ENCODE assay signal across 18 cellular contexts in genomic region chr12:41365653-41366131, GRCh38.
DNase-seq lines count a peak whose midpoint lies in the region; ATAC-seq and TF ChIP-seq lines count a peak whose summit lies in the region.
"Had no signal": no experiment of that assay in that cellular context is flagged by ENCODE, and none has a peak within 500 bp of the region (broad histone marks: within the 10 kb centered on the region; RNA-seq: fewer than 3 reads in every experiment).

No MANE protein-coding gene starts in this region.

- H3K27me3 Mint-ChIP-seq in activated CD4-positive, alpha-beta T cell treated with anti-CD3 and anti-CD28 coated beads, Interleukin-2, amount 10 ng/mL, durations not matched to agents 24 days and 14 days, result no peaks in the 10 kb centered on the region
- H3K27me3 Mint-ChIP-seq: naive B cell; stimulated activated naive B cell treated with anti-CD40 and anti-IgM and Interleukin-4, amounts not matched to agents 10 μg/mL and 1 μg/mL and 100 μg/mL, for 72 hours had no signal

- intact Hi-C loops in activated CD4-positive, alpha-beta T cell treated with anti-CD3 and anti-CD28 coated beads, Interleukin-2, amount 10 ng/mL, durations not matched to agents 24 days and 14 days (cut with micrococcal nuclease), result no loop called here

- no peak overlapping the region for H3K27ac Mint-ChIP-seq in activated CD4-positive, alpha-beta T cell treated with anti-CD3 and anti-CD28 coated beads, Interleukin-2, amount 10 ng/mL, durations not matched to agents 24 days and 14 days
- H3K27ac Mint-ChIP-seq: naive B cell; stimulated activated naive B cell treated with anti-CD40 and anti-IgM and Interleukin-4, amounts not matched to agents 10 μg/mL and 1 μg/mL and 100 μg/mL, for 72 hours had no signal

- no peaks in the 10 kb centered on the region for H3K4me1 Mint-ChIP-seq in activated CD4-positive, alpha-beta T cell treated with anti-CD3 and anti-CD28 coated beads, Interleukin-2, amount 10 ng/mL, durations not matched to agents 24 days and 14 days
- H3K4me1 Mint-ChIP-seq: naive B cell; stimulated activated naive B cell treated with anti-CD40 and anti-IgM and Interleukin-4, amounts not matched to agents 10 μg/mL and 1 μg/mL and 100 μg/mL, for 72 hours had no signal

- ATAC-seq in GM18867 (IDR thresholded peaks at IDR 0.05; ENCODE audit: unreplicated experiment), result no peak
- no peak for ATAC-seq in HG03159 (IDR thresholded peaks at IDR 0.05; ENCODE audit: unreplicated experiment)
- ATAC-seq: lower lobe of right lung; stimulated activated naive B cell treated with anti-CD40 and anti-IgM and Interleukin-4, amounts not matched to agents 10 μg/mL and 1 μg/mL and 100 μg/mL, for 72 hours had no signal

- H3K4me3 Mint-ChIP-seq in activated CD4-positive, alpha-beta T cell treated with anti-CD3 and anti-CD28 coated beads, Interleukin-2, amount 10 ng/mL, durations not matched to agents 24 days and 14 days, result no peak overlapping the region
- H3K4me3 Mint-ChIP-seq: naive B cell; stimulated activated naive B cell treated with anti-CD40 and anti-IgM and Interleukin-4, amounts not matched to agents 10 μg/mL and 1 μg/mL and 100 μg/mL, for 72 hours had no signal

- H3K9me3 Mint-ChIP-seq in activated CD4-positive, alpha-beta T cell treated with anti-CD3 and anti-CD28 coated beads, Interleukin-2, amount 10 ng/mL, durations not matched to agents 24 days and 14 days, result no peaks in the 10 kb centered on the region

- no peaks in the 10 kb centered on the region for H3K36me3 Mint-ChIP-seq in activated CD4-positive, alpha-beta T cell treated with anti-CD3 and anti-CD28 coated beads, Interleukin-2, amount 10 ng/mL, durations not matched to agents 24 days and 14 days (ENCODE audit: low read depth)
- H3K36me3 Mint-ChIP-seq: naive B cell; stimulated activated naive B cell treated with anti-CD40 and anti-IgM and Interleukin-4, amounts not matched to agents 10 μg/mL and 1 μg/mL and 100 μg/mL, for 72 hours had no signal

- DNase-seq in NCI-H2081 (lab: John Stamatoyannopoulos, UW), result peak; percentile 42 to 73
- DNase-seq in NCI-H2081 treated with DMSO at 0.1 percent for 48 hours (lab: John Stamatoyannopoulos, UW), result no peak
- DNase-seq in NCI-H748 treated with DMSO at 0.1 percent for 48 hours (lab: John Stamatoyannopoulos, UW), result peak; percentile 91
- peak; percentile 33 for DNase-seq in epithelial cell of proximal tubule (ENCODE audit: low read depth)
- no peak for DNase-seq in activated CD4-positive, alpha-beta T cell treated with anti-CD3 and anti-CD28 coated beads, Interleukin-2, amount 10 ng/mL, durations not matched to agents 24 days and 14 days
- DNase-seq in anterior cingulate cortex (lab: John Stamatoyannopoulos, UW), result no peak
- DNase-seq: activated CD4-positive, alpha-beta T cell treated with anti-CD3 and anti-CD28 coated beads for 1 hour; activated CD8-positive, alpha-beta memory T cell treated with anti-CD3 and anti-CD28 coated beads, Interleukin-2, amount 50 U/mL, for 4 hours; activated gamma-delta T cell treated with Interleukin-2 at 50 U/mL for 16 hours; lower lobe of right lung; naive B cell; NCI-H2171; stimulated activated naive B cell treated with anti-CD40 and anti-IgM and Interleukin-4, amounts not matched to agents 10 μg/mL and 1 μg/mL and 100 μg/mL, for 72 hours; trophoblast cell had no signal

- TF ChIP-seq CTCF in epithelial cell of proximal tubule (conservative IDR thresholded peaks at IDR 0.05; ENCODE audit: low read depth, low read length), result no peak

- H3K4me3 ChIP-seq in epithelial cell of proximal tubule (ENCODE audit: low read depth, low read length), result no peak overlapping the region
- H3K4me3 ChIP-seq: BLaER1 treated with 17β-estradiol and CSF1 and Interleukin-3, amounts not matched to agents 10 nM and 100 nM; lower lobe of right lung; prostate gland had no signal

Comparison
In these comparisons a context has a peak if more than half of its experiments do, and no peak if none do; other contexts are left out.
1. DNase-seq: peak in NCI-H2081 (2 of 2), NCI-H748 treated with DMSO at 0.1 percent for 48 hours (single experiment) and epithelial cell of proximal tubule (single experiment); none in NCI-H2081 treated with DMSO at 0.1 percent for 48 hours (single experiment), activated CD4-positive, alpha-beta T cell treated with anti-CD3 and anti-CD28 coated beads, Interleukin-2, amount 10 ng/mL, durations not matched to agents 24 days and 14 days (single experiment) and anterior cingulate cortex (0 of 58).